27 cellular contexts compared by ENCODE assay signal in the genomic region with DNA sequence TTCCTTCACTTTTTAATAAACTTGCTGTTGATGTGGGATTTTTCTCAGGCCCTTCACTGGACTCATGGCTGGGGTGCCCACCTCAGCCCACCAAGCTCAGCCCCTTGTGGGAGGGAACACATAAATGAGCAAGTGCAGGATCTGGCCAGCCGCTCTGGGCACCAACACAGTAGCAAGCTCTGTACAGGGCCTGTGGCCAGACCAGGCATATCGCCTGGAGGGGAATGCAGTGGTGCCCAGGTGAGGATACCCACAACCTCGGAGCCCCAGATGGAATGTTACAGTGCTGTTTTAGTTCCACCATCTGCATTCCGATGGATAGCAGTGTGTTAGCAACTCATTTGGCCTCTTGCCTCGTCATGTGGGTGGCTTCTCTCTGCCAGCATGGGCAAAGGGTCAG.
"Had no signal": no experiment of that assay in that cellular context is flagged by ENCODE, and none has a peak within 500 bp of the region (broad histone marks: within the 10 kb centered on the region; RNA-seq: fewer than 3 reads in every experiment).

No MANE protein-coding gene starts in this region.

- H3K4me3 Mint-ChIP-seq: natural killer cell; nephron; neural progenitor cell; stimulated activated effector memory CD8-positive, alpha-beta T cell treated with anti-CD3 and anti-CD28 coated beads, Interleukin-12 subunit alpha, Interleukin-12 subunit beta, amount 100 ng/mL, for 72 hours; stimulated activated naive B cell treated with anti-CD40 and anti-IgM and Interleukin-4, amounts not matched to agents 10 μg/mL and 1 μg/mL and 100 μg/mL, for 72 hours; stimulated activated naive CD8-positive, alpha-beta T cell treated with anti-CD3 and anti-CD28 coated beads, Interleukin-15, Interleukin-2, amounts not matched to agents 100 ng/mL and 50 ng/mL, for 24 hours had no signal

- H3K4me3 ChIP-seq: neural progenitor cell, ovary, psoas muscle, right lobe of liver, sigmoid colon, stomach, thoracic aorta, thyroid gland, tibial nerve, upper lobe of left lung, uterus had no signal

- H3K9me3 Mint-ChIP-seq: stimulated activated naive CD8-positive, alpha-beta T cell treated with anti-CD3 and anti-CD28 coated beads, Interleukin-15, Interleukin-2, amounts not matched to agents 100 ng/mL and 50 ng/mL, for 24 hours had no signal

- H3K36me3 Mint-ChIP-seq: natural killer cell; neural progenitor cell; stimulated activated effector memory CD8-positive, alpha-beta T cell treated with anti-CD3 and anti-CD28 coated beads, Interleukin-12 subunit alpha, Interleukin-12 subunit beta, amount 100 ng/mL, for 72 hours; stimulated activated naive B cell treated with anti-CD40 and anti-IgM and Interleukin-4, amounts not matched to agents 10 μg/mL and 1 μg/mL and 100 μg/mL, for 72 hours had no signal

- H3K27ac Mint-ChIP-seq: natural killer cell; nephron; neural progenitor cell; progenitor cell of endocrine pancreas; stimulated activated effector memory CD8-positive, alpha-beta T cell treated with anti-CD3 and anti-CD28 coated beads, Interleukin-12 subunit alpha, Interleukin-12 subunit beta, amount 100 ng/mL, for 72 hours; stimulated activated naive B cell treated with anti-CD40 and anti-IgM and Interleukin-4, amounts not matched to agents 10 μg/mL and 1 μg/mL and 100 μg/mL, for 72 hours; stimulated activated naive CD8-positive, alpha-beta T cell treated with anti-CD3 and anti-CD28 coated beads, Interleukin-15, Interleukin-2, amounts not matched to agents 100 ng/mL and 50 ng/mL, for 24 hours had no signal

- H3K9me3 ChIP-seq: ovary, psoas muscle, right lobe of liver, sigmoid colon, thoracic aorta, thyroid gland, tibial nerve, upper lobe of left lung, uterus had no signal

- DNase-seq: natural killer cell; occipital lobe; ovary; psoas muscle; right cardiac atrium; right lobe of liver; sigmoid colon; small intestine; stimulated activated CD4-positive, alpha-beta T cell treated with anti-CD3 and anti-CD28 coated beads, Interleukin-15, amount 100 ng/mL, for 24 hours; stimulated activated CD4-positive, alpha-beta T cell treated with anti-CD3 and anti-CD28 coated beads, Interleukin-2, amount 100 ng/mL, for 24 hours; stimulated activated CD4-positive, alpha-beta T cell treated with anti-CD3 and anti-CD28 coated beads, Interleukin-2, amount 100 ng/mL, for 48 hours; stimulated activated CD4-positive, alpha-beta T cell treated with anti-CD3 and anti-CD28 coated beads, Interleukin-4, amount 100 ng/mL, for 24 hours; stimulated activated naive B cell treated with anti-CD40 and anti-IgM and Interleukin-4, amounts not matched to agents 10 μg/mL and 1 μg/mL and 100 μg/mL, for 72 hours; stimulated activated naive CD4-positive, alpha-beta T cell treated with Interleukin-2 at 50 U/mL for 16 hours; stomach; thyroid gland; trophoblast cell; upper lobe of left lung; uterus had no signal

- H3K4me1 Mint-ChIP-seq: natural killer cell; nephron; neural progenitor cell; stimulated activated effector memory CD8-positive, alpha-beta T cell treated with anti-CD3 and anti-CD28 coated beads, Interleukin-12 subunit alpha, Interleukin-12 subunit beta, amount 100 ng/mL, for 72 hours; stimulated activated naive B cell treated with anti-CD40 and anti-IgM and Interleukin-4, amounts not matched to agents 10 μg/mL and 1 μg/mL and 100 μg/mL, for 72 hours had no signal

- H3K27me3 ChIP-seq: neural progenitor cell, ovary, right lobe of liver, sigmoid colon, stomach, thyroid gland, tibial nerve, upper lobe of left lung, uterus had no signal

- H3K27ac ChIP-seq: neural progenitor cell, ovary, parathyroid adenoma, psoas muscle, right lobe of liver, sigmoid colon, stomach, thoracic aorta, thyroid gland, tibial nerve, upper lobe of left lung, uterus had no signal

- H3K4me1 ChIP-seq: neural progenitor cell, parathyroid adenoma, psoas muscle, right lobe of liver, sigmoid colon, stomach, thyroid gland, upper lobe of left lung, uterus had no signal

- H3K4me2 ChIP-seq: neural progenitor cell had no signal

- H3K36me3 ChIP-seq: neural progenitor cell, ovary, right lobe of liver, sigmoid colon, stomach, thoracic aorta, thyroid gland, tibial nerve, upper lobe of left lung, uterus had no signal

- H3K79me2 ChIP-seq: parathyroid adenoma had no signal

- H3K27me3 Mint-ChIP-seq: progenitor cell of endocrine pancreas; stimulated activated naive B cell treated with anti-CD40 and anti-IgM and Interleukin-4, amounts not matched to agents 10 μg/mL and 1 μg/mL and 100 μg/mL, for 72 hours; stimulated activated naive CD8-positive, alpha-beta T cell treated with anti-CD3 and anti-CD28 coated beads, Interleukin-15, Interleukin-2, amounts not matched to agents 100 ng/mL and 50 ng/mL, for 24 hours had no signal

- H3K9ac ChIP-seq: neural progenitor cell, parathyroid adenoma had no signal

- H2AFZ ChIP-seq: neural progenitor cell, parathyroid adenoma had no signal
